Comparison of ENCODE assay signal across 9 cellular contexts in the genomic region with DNA sequence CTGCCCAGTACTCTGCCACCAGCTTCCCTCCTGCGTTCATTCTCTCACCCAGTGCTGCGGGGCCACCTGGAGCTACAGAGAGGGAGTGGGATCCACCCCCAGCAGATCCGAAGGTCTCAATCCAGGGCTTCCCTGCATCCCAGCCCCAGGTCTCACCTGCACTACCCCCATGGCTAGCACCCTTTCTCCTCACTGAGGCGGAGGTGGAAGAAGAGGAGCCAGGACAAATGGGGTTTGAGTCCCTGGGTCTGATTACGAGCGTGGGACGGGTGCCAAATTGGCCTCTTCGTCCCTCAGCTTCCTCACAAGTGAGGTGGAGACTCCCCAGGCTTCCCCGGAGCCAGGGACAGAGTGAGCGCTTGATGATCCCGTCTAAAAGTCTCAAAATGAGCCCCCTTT.
DNase-seq lines count a peak whose midpoint lies in the region; ATAC-seq and TF ChIP-seq lines count a peak whose summit lies in the region.
"Had no signal": no experiment of that assay in that cellular context is flagged by ENCODE, and none has a peak within 500 bp of the region (broad histone marks: within the 10 kb centered on the region; RNA-seq: fewer than 3 reads in every experiment).

No MANE protein-coding gene starts in this region.

- H2BK120ac ChIP-seq in mesendoderm (ENCODE audit: low read depth, low read length) = no peak overlapping the region

- H3K56ac ChIP-seq in mesendoderm (ENCODE audit: low read length) = peak overlapping the region; percentile 88

- H3K4me1 ChIP-seq in mesendoderm (ENCODE audit: control insufficient read depth, low read depth, low read length) = peaks cover 20% of the 10 kb centered on the region

- no peak overlapping the region for H2BK15ac ChIP-seq in mesendoderm (replicated peaks; ENCODE audit: low read depth)

- peaks cover 2% of the 10 kb centered on the region for H3K79me1 ChIP-seq in mesendoderm (ENCODE audit: low read length)

- no peak for ATAC-seq in stimulated activated naive CD8-positive, alpha-beta T cell treated with anti-CD3 and anti-CD28 coated beads, Interleukin-15, Interleukin-2, amounts not matched to agents 100 U/mL and 50 U/mL, for 24 hours
- ATAC-seq in GM19324 (IDR thresholded peaks at IDR 0.05; ENCODE audit: low FRiP score, unreplicated experiment) (no peak), HG03135 (IDR thresholded peaks at IDR 0.05; ENCODE audit: unreplicated experiment) (no peak), HG03159 (IDR thresholded peaks at IDR 0.05; ENCODE audit: unreplicated experiment) (no peak)

- peaks cover 38% of the 10 kb centered on the region for H3K27me3 Mint-ChIP-seq in stimulated activated naive CD8-positive, alpha-beta T cell treated with anti-CD3 and anti-CD28 coated beads, Interleukin-15, Interleukin-2, amounts not matched to agents 100 ng/mL and 50 ng/mL, for 24 hours
- no peaks in the 10 kb centered on the region for H3K27me3 Mint-ChIP-seq in MCF 10A (ENCODE audit: insufficient read depth, unreplicated experiment)

- no peaks in the 10 kb centered on the region for H3K36me3 Mint-ChIP-seq in stimulated activated naive CD8-positive, alpha-beta T cell treated with anti-CD3 and anti-CD28 coated beads, Interleukin-15, Interleukin-2, amounts not matched to agents 100 ng/mL and 50 ng/mL, for 24 hours (ENCODE audit: low read depth)
- no peaks in the 10 kb centered on the region for H3K36me3 Mint-ChIP-seq in MCF 10A (ENCODE audit: insufficient read depth, unreplicated experiment)

- peaks cover 7% of the 10 kb centered on the region for H3K4me1 Mint-ChIP-seq in stimulated activated naive CD8-positive, alpha-beta T cell treated with anti-CD3 and anti-CD28 coated beads, Interleukin-15, Interleukin-2, amounts not matched to agents 100 ng/mL and 50 ng/mL, for 24 hours (ENCODE audit: low read depth)
- H3K4me1 Mint-ChIP-seq in MCF 10A (ENCODE audit: insufficient read depth, unreplicated experiment) = peaks cover 6% of the 10 kb centered on the region

- H3K4me3 ChIP-seq in mesendoderm (ENCODE audit: low read length) = peak overlapping the region; percentile 66

- POLR2A ChIA-PET in MCF 10A (lab: Yijun Ruan, JAX) = interaction anchor here (0.8 to 3.1 kb wide), 7 partner anchors 8 to 277 kb away, joined by 3 to 21 read pairs (median 9); partner anchors contain the start of gene NDUFA6

- no peak for DNase-seq in stimulated activated naive CD8-positive, alpha-beta T cell treated with anti-CD3 and anti-CD28 coated beads, Interleukin-15, Interleukin-2, amounts not matched to agents 100 U/mL and 50 U/mL, for 24 hours
- DNase-seq in MCF 10A (ENCODE audit: unreplicated experiment) (peak; percentile 28), mesendoderm (no peak), HK-2 (ENCODE audit: unreplicated experiment) (no peak)
- DNase-seq: dermis blood vessel endothelial cell had no signal

- no peak overlapping the region for H4K8ac ChIP-seq in mesendoderm (ENCODE audit: low read depth, low read length)

- H3K4me3 Mint-ChIP-seq in stimulated activated naive CD8-positive, alpha-beta T cell treated with anti-CD3 and anti-CD28 coated beads, Interleukin-15, Interleukin-2, amounts not matched to agents 100 ng/mL and 50 ng/mL, for 24 hours = peak overlapping the region; percentile 17
- peak overlapping the region; percentile 85 for H3K4me3 Mint-ChIP-seq in MCF 10A (ENCODE audit: unreplicated experiment)

- no peak overlapping the region for H2AK5ac ChIP-seq in mesendoderm (ENCODE audit: low read length)

- no peaks in the 10 kb centered on the region for H3K36me3 ChIP-seq in mesendoderm (ENCODE audit: control insufficient read depth, insufficient read depth, low read length)

- peaks cover 4% of the 10 kb centered on the region for H3K79me2 ChIP-seq in mesendoderm (ENCODE audit: control insufficient read depth, insufficient read depth, low read length)

- no peaks in the 10 kb centered on the region for H3K9me3 Mint-ChIP-seq in stimulated activated naive CD8-positive, alpha-beta T cell treated with anti-CD3 and anti-CD28 coated beads, Interleukin-15, Interleukin-2, amounts not matched to agents 100 ng/mL and 50 ng/mL, for 24 hours
- H3K9me3 Mint-ChIP-seq in MCF 10A (ENCODE audit: unreplicated experiment) = no peaks in the 10 kb centered on the region

- H3K4me2 ChIP-seq in mesendoderm (ENCODE audit: low read length) = peak overlapping the region; percentile 83

- H2BK5ac ChIP-seq in mesendoderm (ENCODE audit: low read length) = no peak overlapping the region

- H3K27me3 ChIP-seq in mesendoderm (ENCODE audit: insufficient read depth, low read length, poor library complexity) = peaks cover 2% of the 10 kb centered on the region

- H3K27ac Mint-ChIP-seq in stimulated activated naive CD8-positive, alpha-beta T cell treated with anti-CD3 and anti-CD28 coated beads, Interleukin-15, Interleukin-2, amounts not matched to agents 100 ng/mL and 50 ng/mL, for 24 hours = no peak overlapping the region
- H3K27ac Mint-ChIP-seq in MCF 10A (ENCODE audit: low read depth, unreplicated experiment) = no peak overlapping the region

- peak overlapping the region; percentile 69 for H3K9ac ChIP-seq in mesendoderm (ENCODE audit: low read length)

- no peak overlapping the region for H3K18ac ChIP-seq in mesendoderm (ENCODE audit: low read length)

- intact Hi-C loops in MCF 10A (cut with micrococcal nuclease) = no loop called here

- H3K4ac ChIP-seq in mesendoderm (ENCODE audit: low read depth, low read length) = no peak overlapping the region

- no TSS peak for BruUV-seq in MCF 10A (replicated peaks; lab: Mats Ljungman, UMichigan)

- no peak overlapping the region for H4K5ac ChIP-seq in mesendoderm (ENCODE audit: low read length)

- H3K27ac ChIP-seq in mesendoderm (ENCODE audit: low read depth, low read length) = no peak overlapping the region

- CTCF ChIA-PET in MCF 10A (lab: Yijun Ruan, JAX) = interaction anchor here (0.8 to 2.6 kb wide), 3 partner anchors 9 to 80 kb away, joined by 3 to 10 read pairs (median 4); no protein-coding TSS in a partner anchor

- H3K23ac ChIP-seq in mesendoderm (ENCODE audit: low read length) = no peak overlapping the region

- no CpG with 5 or more reads among the region's 11 CpGs for WGBS in mesendoderm (ENCODE audit: extremely low coverage, insufficient coverage, low lambda C conversion rate)

- no peak for TF ChIP-seq CTCF in MCF 10A (IDR thresholded peaks at IDR 0.05; ENCODE audit: unreplicated experiment)
